16 cellular contexts compared by ENCODE assay signal in the genomic region with DNA sequence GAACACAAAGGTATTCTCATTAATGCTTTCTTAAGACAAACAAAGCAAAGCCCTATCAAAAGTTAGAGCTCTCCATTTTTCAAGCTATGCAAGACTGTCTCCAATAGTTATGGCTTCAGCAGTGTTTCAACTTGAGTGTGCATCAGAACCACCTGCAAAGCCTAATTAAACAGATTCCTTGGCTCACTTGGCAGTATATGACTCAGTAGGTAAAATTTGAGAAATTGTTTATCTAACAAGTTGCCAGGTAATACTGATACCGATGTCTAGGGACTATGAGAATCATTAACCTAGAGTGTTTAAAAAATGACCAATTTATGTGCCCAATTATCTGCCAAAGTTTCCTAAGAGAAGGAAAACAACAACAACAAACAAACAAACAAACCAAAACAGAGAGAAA.
A peak's percentile ranks its signal among the peaks of the same experiment; 100 is the strongest.
DNase-seq lines count a peak whose midpoint lies in the region; ATAC-seq and TF ChIP-seq lines count a peak whose summit lies in the region.
"Had no signal": no experiment of that assay in that cellular context is flagged by ENCODE, and none has a peak within 500 bp of the region (broad histone marks: within the 10 kb centered on the region; RNA-seq: fewer than 3 reads in every experiment).

No MANE protein-coding gene starts in this region.

- intact Hi-C loops in HCT116 (cut with micrococcal nuclease) (no loop called here), mammary epithelial cell (cut with micrococcal nuclease) (no loop called here)
- intact Hi-C loops in activated CD4-positive, alpha-beta T cell treated with anti-CD3 and anti-CD28 coated beads for 36 hours (cut with DNase I, micrococcal nuclease), result no loop called here

- H3K9ac ChIP-seq in HCT116 (ENCODE audit: low read length), result no peak overlapping the region
- no peak overlapping the region for H3K9ac ChIP-seq in mammary epithelial cell (ENCODE audit: insufficient read depth, low read length)

- H3K4me1 ChIP-seq in HCT116 (ENCODE audit: control insufficient read depth in 1 of 2, insufficient read depth in 2 of 2, low read length in 2 of 2) (peaks cover 0 to 7% of the 10 kb centered on the region in 2 experiments; a peak in 1 of 4 replicates), mammary epithelial cell (ENCODE audit: insufficient read depth, low read length) (no peaks in the 10 kb centered on the region)
- H3K4me1 ChIP-seq: Caco-2, HAP-1 had no signal

- H3K27ac ChIP-seq in HCT116 (ENCODE audit: low read depth, low read length), result no peak overlapping the region
- no peak overlapping the region for H3K27ac ChIP-seq in mammary epithelial cell (ENCODE audit: insufficient read depth, low read depth, low read length)
- H3K27ac ChIP-seq: PC-9, RWPE1 had no signal

- CTCF ChIA-PET in HCT116 (lab: Charles Lee) (no interaction called here), mammary epithelial cell (lab: Charles Lee; ENCODE audit: low non-redundant PET) (no interaction called here)
- CTCF ChIA-PET in activated CD4-positive, alpha-beta T cell treated with anti-CD3 and anti-CD28 coated beads for 36 hours (lab: Charles Lee), result no interaction called here

- H2AFZ ChIP-seq in HCT116 (ENCODE audit: low read depth, low read length, poor library complexity, severe bottlenecking) (peak overlapping the region; percentile 43), mammary epithelial cell (ENCODE audit: low read depth, low read length) (no peak overlapping the region)
- H2AFZ ChIP-seq: PC-9 had no signal

- H3K27me3 ChIP-seq in HCT116 (ENCODE audit: insufficient read depth, low read length), result no peaks in the 10 kb centered on the region
- no peaks in the 10 kb centered on the region for H3K27me3 ChIP-seq in mammary epithelial cell (ENCODE audit: insufficient read depth, low read length)

- no peak for TF ChIP-seq RAD21 in HCT116 (IDR thresholded peaks at IDR 0.05; ENCODE audit: low read depth)

- no peak overlapping the region for H3K4me3 Mint-ChIP-seq in activated CD4-positive, alpha-beta T cell treated with anti-CD3 and anti-CD28 coated beads for 36 hours
- H3K4me3 Mint-ChIP-seq: CD4-positive, alpha-beta T cell had no signal

- H3K9me3 Mint-ChIP-seq in activated CD4-positive, alpha-beta T cell treated with anti-CD3 and anti-CD28 coated beads for 36 hours (ENCODE audit: low read depth), result no peaks in the 10 kb centered on the region

- H3K4me1 Mint-ChIP-seq in activated CD4-positive, alpha-beta T cell treated with anti-CD3 and anti-CD28 coated beads for 36 hours, result peaks cover 10% of the 10 kb centered on the region

- no peaks in the 10 kb centered on the region for H3K36me3 Mint-ChIP-seq in activated CD4-positive, alpha-beta T cell treated with anti-CD3 and anti-CD28 coated beads for 36 hours (ENCODE audit: low read depth)

- dilution Hi-C loops in mammary epithelial cell (cut with HindIII; ENCODE audit: low sequenced_read_pairs), result no loop called here

- ATAC-seq in HCT116, result no peak
- no peak for ATAC-seq in activated CD4-positive, alpha-beta T cell treated with anti-CD3 and anti-CD28 coated beads for 36 hours
- ATAC-seq in HG03432 (IDR thresholded peaks at IDR 0.05; ENCODE audit: unreplicated experiment), result no peak

- H3K9me2 ChIP-seq in HCT116 (ENCODE audit: insufficient read depth), result no peaks in the 10 kb centered on the region

- RAD21 ChIA-PET in HCT116 (lab: Charles Lee; ENCODE audit: low non-redundant PET in 1 of 2, low total read pairs in 2 of 2, uncharacterized antibody in 2 of 2, unreplicated experiment in 2 of 2), result no interaction called here

- H3K36me3 ChIP-seq in HCT116 (ENCODE audit: control insufficient read depth in 1 of 2, insufficient read depth in 2 of 2, low read length in 2 of 2), result no peaks in the 10 kb centered on the region
- H3K36me3 ChIP-seq in mammary epithelial cell (ENCODE audit: insufficient read depth, low read length), result no peaks in the 10 kb centered on the region
- H3K36me3 ChIP-seq: HAP-1 had no signal

- no peak overlapping the region for H3K27ac Mint-ChIP-seq in activated CD4-positive, alpha-beta T cell treated with anti-CD3 and anti-CD28 coated beads for 36 hours
- H3K27ac Mint-ChIP-seq: CD4-positive, alpha-beta T cell had no signal

- TF ChIP-seq POLR2A in HCT116 (IDR thresholded peaks at IDR 0.05; ENCODE audit: borderline replicate concordance, extremely low read depth, insufficient read depth, insufficient read length), result no peak

- in situ Hi-C loops in Caki2 (cut with HindIII; ENCODE audit: low pct_unique_long_range_greater_than_20kb, low sequenced_read_pairs) (no loop called here), mammary epithelial cell (cut with MboI; ENCODE audit: low sequenced_read_pairs in 2 of 2) (no loop called here)

- H3K9me3 ChIP-seq in HCT116 (ENCODE audit: control insufficient read depth in 1 of 2, insufficient read depth in 1 of 2, low read depth in 1 of 2, low read length in 2 of 2) (no peaks in the 10 kb centered on the region), mammary epithelial cell (replicated peaks; ENCODE audit: insufficient read depth, low read length) (no peaks in the 10 kb centered on the region)
- H3K9me3 ChIP-seq: Caco-2, HAP-1 had no signal

- no peak for TF ChIP-seq CTCF in HCT116 (IDR thresholded peaks at IDR 0.05 in 2 of 3, conservative IDR thresholded peaks at IDR 0.05 in 1 of 3; ENCODE audit: borderline replicate concordance in 1 of 3, insufficient read depth in 1 of 3, low read depth in 2 of 3, low read length in 2 of 3)
- TF ChIP-seq CTCF in mammary epithelial cell (conservative IDR thresholded peaks at IDR 0.05 in 1 of 2, IDR thresholded peaks at IDR 0.05 in 1 of 2; ENCODE audit: extremely low read depth in 1 of 2, insufficient read depth in 1 of 2, low read depth in 1 of 2, low read length in 2 of 2), result no peak

- H4K20me1 ChIP-seq in HCT116 (ENCODE audit: insufficient read depth) (no peaks in the 10 kb centered on the region), mammary epithelial cell (ENCODE audit: insufficient read depth, low read length) (no peaks in the 10 kb centered on the region)

- no peaks in the 10 kb centered on the region for H3K27me3 Mint-ChIP-seq in activated CD4-positive, alpha-beta T cell treated with anti-CD3 and anti-CD28 coated beads for 36 hours
- H3K27me3 Mint-ChIP-seq: CD4-positive, alpha-beta T cell had no signal

- WGBS in mammary epithelial cell (ENCODE audit: low coverage, missing lambda C conversion rate), result 15% methylated on average over 1 of the region's 1 CpG

- POLR2A ChIA-PET in HCT116 (lab: Charles Lee), result no interaction called here
- POLR2A ChIA-PET in activated CD4-positive, alpha-beta T cell treated with anti-CD3 and anti-CD28 coated beads for 36 hours (lab: Charles Lee), result interaction anchor here (0.6 kb wide), 1 partner anchor 127 kb away, joined by 3 read pairs; no protein-coding TSS in a partner anchor

- H3K79me2 ChIP-seq in HCT116 (ENCODE audit: insufficient read depth, low read length) (no peaks in the 10 kb centered on the region), mammary epithelial cell (ENCODE audit: insufficient read depth, low read length) (no peaks in the 10 kb centered on the region)

- BruUV-seq in HCT116 (replicated peaks; lab: Mats Ljungman, UMichigan) (no TSS peak), mammary epithelial cell (replicated peaks; lab: Mats Ljungman, UMichigan) (no TSS peak)

- no peak overlapping the region for H3K4me3 ChIP-seq in HCT116 (replicated peaks in 1 of 2; ENCODE audit: low read depth in 1 of 2, low read length in 2 of 2)
- no peak overlapping the region for H3K4me3 ChIP-seq in mammary epithelial cell (replicated peaks in 1 of 3; ENCODE audit: insufficient read depth in 1 of 3, low read depth in 2 of 3, low read length in 3 of 3)
- H3K4me3 ChIP-seq: HAP-1, PC-9 had no signal

- DNase-seq in Caki2 (ENCODE audit: low read depth) (peak; percentile 36), HCT116 (ENCODE audit: low read depth, low spot score) (no peak), mammary epithelial cell (peak; percentile 52), kidney tubule cell (ENCODE audit: low spot score) (peak; percentile 60), NCI-H1105 treated with DMSO at 0.1 percent for 48 hours (lab: John Stamatoyannopoulos, UW) (no peak)
- no peak for DNase-seq in activated CD4-positive, alpha-beta T cell treated with anti-CD3 and anti-CD28 coated beads for 36 hours
- DNase-seq: Caco-2; CD4-positive, alpha-beta T cell; NCI-H1417; NCI-H187; NCI-H2227 treated with DMSO at 0.1 percent for 48 hours; NCI-H510A treated with DMSO at 0.1 percent for 48 hours; PC-9 had no signal

- H3K4me2 ChIP-seq in HCT116 (ENCODE audit: low read length) (no peak overlapping the region), mammary epithelial cell (ENCODE audit: insufficient read depth, low read depth, low read length) (no peak overlapping the region)
- H3K4me2 ChIP-seq: PC-9 had no signal

TF ChIP-seq in HCT116, 20 proteins besides CTCF, POLR2A, EP300 and RAD21:
- TF ChIP-seq JUND (IDR thresholded peaks at IDR 0.05) (no peak), YY1 (IDR thresholded peaks at IDR 0.05; ENCODE audit: extremely low read depth, insufficient replicate concordance, low read depth, low read length) (no peak), CBX3 (IDR thresholded peaks at IDR 0.05; ENCODE audit: low read depth) (no peak), TCF7L2 (IDR thresholded peaks at IDR 0.05; ENCODE audit: borderline replicate concordance, extremely low read depth, insufficient read depth, insufficient read length) (no peak), ATF3 (IDR thresholded peaks at IDR 0.05) (no peak)

Comparison
In these comparisons a context has a peak if more than half of its experiments do, and no peak if none do; other contexts are left out.
1. DNase-seq: peak in Caki2 (single experiment), mammary epithelial cell (single experiment) and kidney tubule cell (single experiment); none in HCT116 (single experiment), activated CD4-positive, alpha-beta T cell treated with anti-CD3 and anti-CD28 coated beads for 36 hours (single experiment) and NCI-H1105 treated with DMSO at 0.1 percent for 48 hours (single experiment).